In the genomic region with DNA sequence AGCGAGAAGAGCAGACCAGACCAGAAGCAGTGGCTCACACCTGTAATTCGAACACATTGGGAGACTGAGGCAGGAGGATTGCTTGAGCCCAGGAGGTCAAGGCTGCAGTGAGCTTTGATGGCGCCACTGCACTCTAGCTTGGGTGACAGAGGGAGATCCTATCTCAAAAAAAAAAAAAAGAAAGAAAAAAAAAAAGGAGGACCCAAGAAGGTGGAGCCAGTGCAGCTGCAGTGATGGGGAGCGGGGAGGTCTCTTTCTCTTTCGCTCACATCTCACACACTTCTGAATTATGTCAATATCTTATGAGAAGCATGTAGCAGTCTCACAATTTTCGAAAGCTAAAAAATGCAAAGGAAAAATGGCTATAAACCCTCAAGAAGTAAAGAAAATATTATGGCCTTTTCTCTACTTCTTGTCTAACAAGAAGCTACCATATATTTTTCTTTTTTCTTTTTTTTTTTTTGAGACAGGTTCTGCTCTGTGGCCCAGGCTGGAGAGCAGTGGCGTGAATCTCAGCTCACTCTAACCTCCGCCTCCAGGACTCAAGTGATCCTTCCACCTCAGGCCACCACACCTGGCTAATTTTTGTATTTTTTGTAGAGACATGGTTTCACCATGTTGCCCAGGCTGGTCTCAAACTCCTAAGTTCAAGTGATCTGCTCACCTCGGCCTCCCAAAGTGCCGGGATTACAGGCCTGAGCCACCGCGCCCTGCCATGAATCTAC, we compare ENCODE assay signal across 1 cellular context.
TF ChIP-seq lines count a peak whose summit lies in the region.

No MANE protein-coding gene starts in this region.

TF ChIP-seq in K562, 482 proteins besides CTCF, POLR2A, EP300 and RAD21:
- TF ChIP-seq, protein P1, sequence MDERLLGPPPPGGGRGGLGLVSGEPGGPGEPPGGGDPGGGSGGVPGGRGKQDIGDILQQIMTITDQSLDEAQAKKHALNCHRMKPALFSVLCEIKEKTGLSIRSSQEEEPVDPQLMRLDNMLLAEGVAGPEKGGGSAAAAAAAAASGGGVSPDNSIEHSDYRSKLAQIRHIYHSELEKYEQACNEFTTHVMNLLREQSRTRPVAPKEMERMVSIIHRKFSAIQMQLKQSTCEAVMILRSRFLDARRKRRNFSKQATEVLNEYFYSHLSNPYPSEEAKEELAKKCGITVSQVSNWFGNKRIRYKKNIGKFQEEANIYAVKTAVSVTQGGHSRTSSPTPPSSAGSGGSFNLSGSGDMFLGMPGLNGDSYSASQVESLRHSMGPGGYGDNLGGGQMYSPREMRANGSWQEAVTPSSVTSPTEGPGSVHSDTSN (CRISPR knock-in tag; IDR thresholded peaks at IDR 0.05; ENCODE audit: low read depth), result no peak
- TF ChIP-seq, protein P1 (tag; conservative IDR thresholded peaks at IDR 0.05; ENCODE audit: low read depth), result no peak
- TF ChIP-seq ZNF384 (IDR thresholded peaks at IDR 0.05; ENCODE audit: low read depth, low read length) (peak; percentile 59), CREM (IDR thresholded peaks at IDR 0.05; ENCODE audit: low read depth) (no peak), KLF6 (CRISPR knock-in tag; IDR thresholded peaks at IDR 0.05; ENCODE audit: borderline replicate concordance) (no peak), DNMT1 (IDR thresholded peaks at IDR 0.05) (no peak), ZNF239 (CRISPR knock-in tag; IDR thresholded peaks at IDR 0.05) (no peak), ZNF24 (IDR thresholded peaks at IDR 0.05) (no peak), MEIS2 (IDR thresholded peaks at IDR 0.05; ENCODE audit: partially characterized antibody) (no peak)
